Comparison of ENCODE assay signal across 22 cellular contexts in genomic region chr2:11026286-11026921, GRCh38.
"Had no signal": no experiment of that assay in that cellular context is flagged by ENCODE, and none has a peak within 500 bp of the region (broad histone marks: within the 10 kb centered on the region; RNA-seq: fewer than 3 reads in every experiment).

No MANE protein-coding gene starts in this region.

- ATAC-seq: activated CD8-positive, alpha-beta T cell treated with anti-CD3 and anti-CD28 coated beads, Interleukin-2, amount 10 ng/mL, durations not matched to agents 7 days and 5 days; activated naive CD4-positive, alpha-beta T cell treated with anti-CD3 and anti-CD28 coated beads, Interleukin-2, amount 50 U/mL, for 72 hours; foreskin keratinocyte; left lobe of liver; lower lobe of right lung; pancreas; psoas muscle; right cardiac atrium; stimulated activated naive B cell treated with anti-CD40 and anti-IgM and Interleukin-4, amounts not matched to agents 10 μg/mL and 1 μg/mL and 100 μg/mL, for 72 hours; T-cell had no signal

- H3K27ac ChIP-seq: foreskin keratinocyte, lower lobe of right lung, pancreas, psoas muscle, testis, VCaP had no signal

- DNase-seq: activated CD4-positive, alpha-beta T cell treated with anti-CD3 and anti-CD28 coated beads, Interleukin-2, amount 10 ng/mL, durations not matched to agents 7 days and 5 days; activated CD4-positive, CD25-positive, alpha-beta regulatory T cell treated with anti-CD3 and anti-CD28 coated beads, Interleukin-2, amount 50 U/mL, for 72 hours; activated CD8-positive, alpha-beta T cell treated with anti-CD3 and anti-CD28 coated beads, Interleukin-2, amount 10 ng/mL, durations not matched to agents 7 days and 5 days; activated T-cell treated with anti-CD3 and anti-CD28 coated beads, Interleukin-2, amount 50 U/mL, for 1 hour; aorta; effector CD8-positive, alpha-beta T cell; foreskin keratinocyte; lower lobe of right lung; naive B cell; pancreas; psoas muscle; right cardiac atrium; stimulated activated CD4-positive, alpha-beta T cell treated with anti-CD3 and anti-CD28 coated beads, Interleukin-1b, Interleukin-23, amount 100 ng/mL, for 48 hours; stimulated activated naive B cell treated with anti-CD40 and anti-IgM and Interleukin-4, amounts not matched to agents 10 μg/mL and 1 μg/mL and 100 μg/mL, for 72 hours; T-cell; testis had no signal

- H3K9me3 ChIP-seq: lower lobe of right lung, pancreas, psoas muscle, testis had no signal

- H3K4me1 ChIP-seq: foreskin keratinocyte, lower lobe of right lung, psoas muscle, testis had no signal

- H3K4me3 Mint-ChIP-seq: activated CD4-positive, alpha-beta T cell treated with anti-CD3 and anti-CD28 coated beads, Interleukin-2, amount 10 ng/mL, durations not matched to agents 7 days and 5 days; activated CD8-positive, alpha-beta T cell treated with anti-CD3 and anti-CD28 coated beads, Interleukin-2, amount 10 ng/mL, durations not matched to agents 7 days and 5 days; brain; naive B cell; stimulated activated naive B cell treated with anti-CD40 and anti-IgM and Interleukin-4, amounts not matched to agents 10 μg/mL and 1 μg/mL and 100 μg/mL, for 72 hours; T-cell; T-helper 2 cell treated with Interferon-gamma antibody and Interleukin-4, amounts not matched to agents 5 μg/mL and 100 μg/mL, for 36 hours; type B pancreatic cell had no signal

- H3K27ac Mint-ChIP-seq: activated CD4-positive, alpha-beta T cell treated with anti-CD3 and anti-CD28 coated beads, Interleukin-2, amount 10 ng/mL, durations not matched to agents 7 days and 5 days; activated CD8-positive, alpha-beta T cell treated with anti-CD3 and anti-CD28 coated beads, Interleukin-2, amount 10 ng/mL, durations not matched to agents 7 days and 5 days; brain; naive B cell; stimulated activated naive B cell treated with anti-CD40 and anti-IgM and Interleukin-4, amounts not matched to agents 10 μg/mL and 1 μg/mL and 100 μg/mL, for 72 hours; T-cell; T-helper 2 cell treated with Interferon-gamma antibody and Interleukin-4, amounts not matched to agents 5 μg/mL and 100 μg/mL, for 36 hours; type B pancreatic cell had no signal

- H3K4me1 Mint-ChIP-seq: activated CD4-positive, alpha-beta T cell treated with anti-CD3 and anti-CD28 coated beads, Interleukin-2, amount 10 ng/mL, durations not matched to agents 7 days and 5 days; stimulated activated naive B cell treated with anti-CD40 and anti-IgM and Interleukin-4, amounts not matched to agents 10 μg/mL and 1 μg/mL and 100 μg/mL, for 72 hours; T-cell had no signal

- H3K36me3 Mint-ChIP-seq: activated naive CD4-positive, alpha-beta T cell treated with anti-CD3 and anti-CD28 coated beads, Interleukin-2, amount 50 U/mL, for 72 hours; brain; naive B cell; stimulated activated naive B cell treated with anti-CD40 and anti-IgM and Interleukin-4, amounts not matched to agents 10 μg/mL and 1 μg/mL and 100 μg/mL, for 72 hours; T-cell; type B pancreatic cell had no signal

- H3K27me3 ChIP-seq: pancreas, testis had no signal

- H3K4me3 ChIP-seq: lower lobe of right lung, pancreas, psoas muscle, testis had no signal

- H3K36me3 ChIP-seq: lower lobe of right lung, pancreas had no signal

- H3K9me3 Mint-ChIP-seq: activated CD4-positive, alpha-beta T cell treated with anti-CD3 and anti-CD28 coated beads, Interleukin-2, amount 10 ng/mL, durations not matched to agents 7 days and 5 days; activated naive CD4-positive, alpha-beta T cell treated with anti-CD3 and anti-CD28 coated beads, Interleukin-2, amount 50 U/mL, for 72 hours; stimulated activated naive B cell treated with anti-CD40 and anti-IgM and Interleukin-4, amounts not matched to agents 10 μg/mL and 1 μg/mL and 100 μg/mL, for 72 hours; T-cell; T-helper 2 cell treated with Interferon-gamma antibody and Interleukin-4, amounts not matched to agents 5 μg/mL and 100 μg/mL, for 36 hours had no signal
